ENCODE assay signal across 1 cellular context in the genomic region with DNA sequence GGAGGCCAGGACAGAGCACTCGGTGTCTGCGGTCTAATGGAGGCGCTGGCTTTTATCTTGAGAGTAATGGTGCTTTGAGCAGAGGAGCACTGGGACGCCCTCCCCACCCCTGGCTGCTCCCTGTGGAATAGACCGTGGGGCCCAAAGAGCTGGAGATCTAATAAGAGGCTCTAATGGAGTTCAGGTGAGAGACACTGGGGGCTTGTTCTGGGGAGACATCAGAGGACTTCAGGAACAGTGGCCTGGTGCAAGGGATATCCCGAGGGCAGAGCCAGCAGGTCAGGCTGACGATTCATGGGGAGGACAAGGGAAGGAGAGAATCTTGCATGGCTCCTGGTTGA.
TF ChIP-seq lines count a peak whose summit lies in the region.

No MANE protein-coding gene starts in this region.

TF ChIP-seq in HepG2, 621 proteins besides CTCF, POLR2A, EP300 and RAD21:
- TF ChIP-seq HBP1 (CRISPR knock-in tag; IDR thresholded peaks at IDR 0.05; ENCODE audit: low read depth) (no peak), ZNF296 (CRISPR knock-in tag; conservative IDR thresholded peaks at IDR 0.05) (no peak), RBFOX2 (IDR thresholded peaks at IDR 0.05; ENCODE audit: low read depth, low read length) (no peak), LRRFIP1 (CRISPR knock-in tag; conservative IDR thresholded peaks at IDR 0.05) (no peak), TARDBP (CRISPR knock-in tag; IDR thresholded peaks at IDR 0.05) (no peak), MBNL3 (CRISPR knock-in tag; conservative IDR thresholded peaks at IDR 0.05) (no peak), KLF12 (CRISPR knock-in tag; IDR thresholded peaks at IDR 0.05; ENCODE audit: borderline replicate concordance) (no peak), ZNF75D (CRISPR knock-in tag; IDR thresholded peaks at IDR 0.05; ENCODE audit: borderline replicate concordance) (no peak), TCF7L2 (IDR thresholded peaks at IDR 0.05; ENCODE audit: low read depth, low read length) (no peak), ZNF639 (CRISPR knock-in tag; conservative IDR thresholded peaks at IDR 0.05) (no peak)
